ENCODE assay signal across 10 cellular contexts in the genomic region with DNA sequence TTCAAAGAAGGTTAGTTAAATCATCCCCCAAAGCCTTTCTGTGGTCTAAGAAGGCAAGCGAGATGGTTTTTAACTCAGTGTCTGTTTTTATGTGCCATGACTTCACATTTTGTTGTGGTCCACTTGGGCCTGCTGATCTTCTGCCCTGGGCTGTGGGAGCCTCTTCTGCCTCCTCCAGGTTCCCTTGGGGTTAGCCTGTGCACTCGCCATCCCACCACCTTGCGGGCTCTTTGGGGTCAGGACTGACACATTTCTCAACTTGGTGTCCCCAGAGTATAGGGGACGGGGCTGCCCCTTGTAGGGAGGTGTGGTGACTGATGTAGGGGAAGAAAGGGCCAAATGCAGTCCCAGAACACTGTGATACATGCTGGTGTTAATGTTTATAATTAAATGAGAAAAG.
DNase-seq lines count a peak whose midpoint lies in the region; ATAC-seq, FAIRE-seq and TF ChIP-seq lines count a peak whose summit lies in the region.
"Had no signal": no experiment of that assay in that cellular context is flagged by ENCODE, and none has a peak within 500 bp of the region (broad histone marks: within the 10 kb centered on the region; RNA-seq: fewer than 3 reads in every experiment).

No MANE protein-coding gene starts in this region.

- peaks cover 8% of the 10 kb centered on the region; the same call in 1 of the 2 replicates for H4K20me1 ChIP-seq in GM12878 (ENCODE audit: control insufficient read depth, insufficient read depth)

- peak; percentile 83 for ATAC-seq in GM19395 (IDR thresholded peaks at IDR 0.05; ENCODE audit: unreplicated experiment)
- peak; percentile 79 for ATAC-seq in HG03064 (IDR thresholded peaks at IDR 0.05; ENCODE audit: low read depth, unreplicated experiment)
- ATAC-seq in GM12878: peak; percentile 97
- ATAC-seq in GM21526 (IDR thresholded peaks at IDR 0.05; ENCODE audit: low FRiP score, unreplicated experiment): no peak

- CTCF ChIA-PET in GM10248 (lab: Yijun Ruan, JAX): no interaction called here
- CTCF ChIA-PET in GM12878 (lab: Yijun Ruan, JAX): interaction anchor here (2.1 kb wide), 1 partner anchor 211 kb away, joined by 4 read pairs; no protein-coding TSS in a partner anchor

- H3K27me3 ChIP-seq in GM12878 (replicated peaks in 1 of 2; ENCODE audit: control insufficient read depth in 2 of 2, insufficient read depth in 2 of 2, low read length in 1 of 2) (no peaks in the 10 kb centered on the region), ovary (no peaks in the 10 kb centered on the region)

- in situ Hi-C loops in GM12878 (cut with MboI): no loop called here

- DNase-seq in GM10248 (ENCODE audit: extremely low spot score) (peak; percentile 89), GM12878 (ENCODE audit: low read depth, low spot score) (peak; percentile 69), NCI-H524 treated with DMSO at 0.1 percent for 48 hours (lab: John Stamatoyannopoulos, UW) (no peak), ovary (no peak)
- no peak for DNase-seq in central memory CD4-positive, alpha-beta T cell
- DNase-seq: activated effector memory CD4-positive, alpha-beta T cell treated with Interleukin-2 at 50 U/mL for 16 hours; DMS153 had no signal

- POLR2A ChIA-PET in GM10248 (lab: Yijun Ruan, JAX): no interaction called here
- POLR2A ChIA-PET in GM12878 (lab: Charles Lee): no interaction called here

- peaks cover 0 to 12% of the 10 kb centered on the region in 2 experiments; a peak in 3 of 4 replicates for H3K36me3 ChIP-seq in GM12878 (ENCODE audit: control insufficient read depth in 2 of 2, insufficient read depth in 2 of 2, low read length in 1 of 2)
- H3K36me3 ChIP-seq in ovary: no peaks in the 10 kb centered on the region

- FAIRE-seq in GM12878 (lab: Jason Lieb, UNC): no peak

- H3K79me2 ChIP-seq in GM12878 (ENCODE audit: control insufficient read depth, insufficient read depth, low read length): no peaks in the 10 kb centered on the region

- BruUV-seq in GM12878 (replicated peaks; lab: Mats Ljungman, UMichigan): no TSS peak

- H3K4me3 ChIP-seq in GM12878: no peak overlapping the region
- no peak overlapping the region for H3K4me3 ChIP-seq in ovary

- TF ChIP-seq RAD21 in GM12878 (IDR thresholded peaks at IDR 0.05; ENCODE audit: insufficient read depth, low read depth, low read length): peak; percentile 28; the same call in 1 of the 2 replicates

- 1% methylated on average over 4 of the region's 4 CpGs for WGBS in GM12878 (ENCODE audit: insufficient coverage, insufficient replicate concordance, low lambda C conversion rate, missing lambda C conversion rate)
- 92 to 97% (median 95%) methylated on average over 4 of the region's 4 CpGs for WGBS in ovary, 3 donors

- TF ChIP-seq CTCF in GM10248 (IDR thresholded peaks at IDR 0.05; ENCODE audit: control extremely low read depth, extremely low read depth, low read depth, missing control alignments): no peak
- peak in 1 of 3 experiments; percentile 11; a peak in 1 of 6 replicates for TF ChIP-seq CTCF in GM12878 (IDR thresholded peaks at IDR 0.05 in 2 of 3, conservative IDR thresholded peaks at IDR 0.05 in 1 of 3; ENCODE audit: control insufficient read depth in 2 of 3, extremely low read depth in 1 of 3, insufficient read depth in 1 of 3, low read depth in 3 of 3, low read length in 3 of 3)
- no peak for TF ChIP-seq CTCF in ovary (IDR thresholded peaks at IDR 0.05)

- no peaks in the 10 kb centered on the region for H3K9me3 ChIP-seq in GM12878 (replicated peaks; ENCODE audit: control insufficient read depth, insufficient read depth, low read length)
- no peaks in the 10 kb centered on the region for H3K9me3 ChIP-seq in ovary

- intact Hi-C loops in GM12878 (cut with micrococcal nuclease; ENCODE audit: unreplicated experiment): loop anchor here (5.0 kb wide), 1 partner anchor 33 kb away; no protein-coding TSS in a partner anchor
- intact Hi-C loops in ovary (cut with DNase I): no loop called here

- H3K4me2 ChIP-seq in GM12878 (ENCODE audit: control insufficient read depth, insufficient read depth): no peak overlapping the region

- TF ChIP-seq POLR2A in GM12878 (IDR thresholded peaks at IDR 0.05; ENCODE audit: low read depth, low read length) (no peak), ovary (IDR thresholded peaks at IDR 0.05) (no peak)

- SMC1A ChIA-PET in GM12878 (lab: Charles Lee; ENCODE audit: uncharacterized antibody, unreplicated experiment): no interaction called here

- RAD21 ChIA-PET in GM12878 (lab: Charles Lee; ENCODE audit: unreplicated experiment): no interaction called here

- TF ChIP-seq EP300 in GM12878 (IDR thresholded peaks at IDR 0.05; ENCODE audit: borderline replicate concordance in 1 of 2, control insufficient read depth in 1 of 2, low read depth in 2 of 2, low read length in 2 of 2) (peak in 1 of 2 experiments; percentile 54; a peak in 1 of 4 replicates), ovary (IDR thresholded peaks at IDR 0.05) (no peak)

- H3K9ac ChIP-seq in GM12878 (ENCODE audit: control insufficient read depth, insufficient read depth, low read length): no peak overlapping the region

- no peak overlapping the region for H2AFZ ChIP-seq in GM12878 (ENCODE audit: control insufficient read depth, low read depth, low read length)

- no peak overlapping the region for H3K27ac ChIP-seq in GM12878 (ENCODE audit: control insufficient read depth, insufficient read depth)
- H3K27ac ChIP-seq in ovary: no peak overlapping the region

- H3K4me1 ChIP-seq in GM12878 (ENCODE audit: control insufficient read depth, insufficient read depth, low read length) (peaks cover 16% of the 10 kb centered on the region), ovary (ENCODE audit: insufficient read depth) (peaks cover 8% of the 10 kb centered on the region)

TF ChIP-seq in GM12878, 131 proteins besides CTCF, POLR2A, EP300 and RAD21 (continues in another document):
- TF ChIP-seq HDGF (IDR thresholded peaks at IDR 0.05) (no peak), FOS (IDR thresholded peaks at IDR 0.05; ENCODE audit: borderline replicate concordance, extremely low read depth, insufficient read length) (no peak), SMAD1 (IDR thresholded peaks at IDR 0.05; ENCODE audit: low read depth, partially characterized antibody) (no peak), KDM1A (IDR thresholded peaks at IDR 0.05; ENCODE audit: borderline replicate concordance) (no peak), MYB (IDR thresholded peaks at IDR 0.05; ENCODE audit: borderline replicate concordance, low read depth, low read length) (no peak), JUND (IDR thresholded peaks at IDR 0.05; ENCODE audit: low read depth, low read length) (peak; percentile 91), TCF3 (IDR thresholded peaks at IDR 0.05; ENCODE audit: borderline replicate concordance, insufficient read depth, low read depth, low read length) (no peak), ETV6 (conservative IDR thresholded peaks at IDR 0.05 in 1 of 2, IDR thresholded peaks at IDR 0.05 in 1 of 2; ENCODE audit: borderline replicate concordance in 1 of 2, low read depth in 1 of 2) (peak in 1 of 2 experiments; percentile 24; a peak in 1 of 4 replicates), IRF4 (IDR thresholded peaks at IDR 0.05; ENCODE audit: low read depth, low read length) (peak; percentile 94), STAT3 (IDR thresholded peaks at IDR 0.05; ENCODE audit: low read depth, low read length) (no peak), TCF12 (IDR thresholded peaks at IDR 0.05; ENCODE audit: low read depth, low read length) (peak; percentile 75)
- TF ChIP-seq, protein P1, sequence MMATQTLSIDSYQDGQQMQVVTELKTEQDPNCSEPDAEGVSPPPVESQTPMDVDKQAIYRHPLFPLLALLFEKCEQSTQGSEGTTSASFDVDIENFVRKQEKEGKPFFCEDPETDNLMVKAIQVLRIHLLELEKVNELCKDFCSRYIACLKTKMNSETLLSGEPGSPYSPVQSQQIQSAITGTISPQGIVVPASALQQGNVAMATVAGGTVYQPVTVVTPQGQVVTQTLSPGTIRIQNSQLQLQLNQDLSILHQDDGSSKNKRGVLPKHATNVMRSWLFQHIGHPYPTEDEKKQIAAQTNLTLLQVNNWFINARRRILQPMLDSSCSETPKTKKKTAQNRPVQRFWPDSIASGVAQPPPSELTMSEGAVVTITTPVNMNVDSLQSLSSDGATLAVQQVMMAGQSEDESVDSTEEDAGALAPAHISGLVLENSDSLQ (IDR thresholded peaks at IDR 0.05): no peak
- TF ChIP-seq, protein P2, sequence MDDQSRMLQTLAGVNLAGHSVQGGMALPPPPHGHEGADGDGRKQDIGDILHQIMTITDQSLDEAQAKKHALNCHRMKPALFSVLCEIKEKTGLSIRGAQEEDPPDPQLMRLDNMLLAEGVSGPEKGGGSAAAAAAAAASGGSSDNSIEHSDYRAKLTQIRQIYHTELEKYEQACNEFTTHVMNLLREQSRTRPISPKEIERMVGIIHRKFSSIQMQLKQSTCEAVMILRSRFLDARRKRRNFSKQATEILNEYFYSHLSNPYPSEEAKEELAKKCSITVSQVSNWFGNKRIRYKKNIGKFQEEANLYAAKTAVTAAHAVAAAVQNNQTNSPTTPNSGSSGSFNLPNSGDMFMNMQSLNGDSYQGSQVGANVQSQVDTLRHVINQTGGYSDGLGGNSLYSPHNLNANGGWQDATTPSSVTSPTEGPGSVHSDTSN (IDR thresholded peaks at IDR 0.05; ENCODE audit: insufficient replicate concordance, low read depth, low read length): no peak
- TF ChIP-seq, protein P3, sequence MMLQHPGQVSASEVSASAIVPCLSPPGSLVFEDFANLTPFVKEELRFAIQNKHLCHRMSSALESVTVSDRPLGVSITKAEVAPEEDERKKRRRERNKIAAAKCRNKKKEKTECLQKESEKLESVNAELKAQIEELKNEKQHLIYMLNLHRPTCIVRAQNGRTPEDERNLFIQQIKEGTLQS (IDR thresholded peaks at IDR 0.05; ENCODE audit: borderline replicate concordance, extremely low read depth, low read depth, low read length): no peak
- TF ChIP-seq, protein P4, sequence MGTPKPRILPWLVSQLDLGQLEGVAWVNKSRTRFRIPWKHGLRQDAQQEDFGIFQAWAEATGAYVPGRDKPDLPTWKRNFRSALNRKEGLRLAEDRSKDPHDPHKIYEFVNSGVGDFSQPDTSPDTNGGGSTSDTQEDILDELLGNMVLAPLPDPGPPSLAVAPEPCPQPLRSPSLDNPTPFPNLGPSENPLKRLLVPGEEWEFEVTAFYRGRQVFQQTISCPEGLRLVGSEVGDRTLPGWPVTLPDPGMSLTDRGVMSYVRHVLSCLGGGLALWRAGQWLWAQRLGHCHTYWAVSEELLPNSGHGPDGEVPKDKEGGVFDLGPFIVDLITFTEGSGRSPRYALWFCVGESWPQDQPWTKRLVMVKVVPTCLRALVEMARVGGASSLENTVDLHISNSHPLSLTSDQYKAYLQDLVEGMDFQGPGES (IDR thresholded peaks at IDR 0.05): no peak

Comparison
In these comparisons a context has a peak if more than half of its experiments do, and no peak if none do; other contexts are left out.
1. DNase-seq: peak in GM10248 (single experiment) and GM12878 (single experiment); none in NCI-H524 treated with DMSO at 0.1 percent for 48 hours (single experiment), central memory CD4-positive, alpha-beta T cell (single experiment) and ovary (0 of 5).